Comparison of ENCODE assay signal across 17 cellular contexts in the genomic region with DNA sequence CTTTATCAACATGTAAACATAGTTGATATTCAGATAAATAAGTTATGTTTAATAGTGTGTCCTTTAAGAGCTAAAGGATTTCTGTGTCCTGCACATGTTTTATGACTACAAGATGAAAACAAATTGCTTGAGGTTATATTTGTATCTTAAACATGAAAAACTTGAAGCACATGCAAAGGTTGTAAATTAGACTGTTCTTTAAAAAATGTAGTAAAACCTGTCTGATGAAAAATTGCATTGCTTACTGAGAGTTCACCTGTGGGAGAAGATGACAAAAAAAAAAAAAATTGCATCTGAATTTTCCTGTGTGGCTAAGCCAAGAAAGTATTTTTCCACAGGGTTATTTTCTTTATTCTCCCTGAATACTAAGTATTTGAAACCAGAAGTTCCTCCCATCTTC.
"Had no signal": no experiment of that assay in that cellular context is flagged by ENCODE, and none has a peak within 500 bp of the region (broad histone marks: within the 10 kb centered on the region; RNA-seq: fewer than 3 reads in every experiment).

No MANE protein-coding gene starts in this region.

- H3K36me3 ChIP-seq: thoracic aorta, uterus had no signal

- H3K4me3 ChIP-seq: lung, psoas muscle, stomach, thoracic aorta, upper lobe of left lung, uterus had no signal

- H3K9me3 ChIP-seq: psoas muscle, stomach, thoracic aorta, upper lobe of left lung, uterus had no signal

- H3K27me3 ChIP-seq: foreskin keratinocyte, stomach, upper lobe of left lung, uterus had no signal

- H3K4me1 ChIP-seq: parathyroid adenoma, psoas muscle, stomach, upper lobe of left lung, uterus had no signal

- H3K27ac ChIP-seq: foreskin keratinocyte, parathyroid adenoma, psoas muscle, stomach, thoracic aorta, upper lobe of left lung, uterus had no signal

- DNase-seq: erythroblast; foreskin keratinocyte; immature natural killer cell; left cardiac atrium; left ventricle myocardium superior; mesenchymal stem cell; naive B cell; nephron progenitor cell; psoas muscle; stimulated activated naive CD4-positive, alpha-beta T cell; stomach; substantia nigra; upper lobe of left lung; uterus had no signal
